13 cellular contexts compared by ENCODE assay signal in the genomic region with DNA sequence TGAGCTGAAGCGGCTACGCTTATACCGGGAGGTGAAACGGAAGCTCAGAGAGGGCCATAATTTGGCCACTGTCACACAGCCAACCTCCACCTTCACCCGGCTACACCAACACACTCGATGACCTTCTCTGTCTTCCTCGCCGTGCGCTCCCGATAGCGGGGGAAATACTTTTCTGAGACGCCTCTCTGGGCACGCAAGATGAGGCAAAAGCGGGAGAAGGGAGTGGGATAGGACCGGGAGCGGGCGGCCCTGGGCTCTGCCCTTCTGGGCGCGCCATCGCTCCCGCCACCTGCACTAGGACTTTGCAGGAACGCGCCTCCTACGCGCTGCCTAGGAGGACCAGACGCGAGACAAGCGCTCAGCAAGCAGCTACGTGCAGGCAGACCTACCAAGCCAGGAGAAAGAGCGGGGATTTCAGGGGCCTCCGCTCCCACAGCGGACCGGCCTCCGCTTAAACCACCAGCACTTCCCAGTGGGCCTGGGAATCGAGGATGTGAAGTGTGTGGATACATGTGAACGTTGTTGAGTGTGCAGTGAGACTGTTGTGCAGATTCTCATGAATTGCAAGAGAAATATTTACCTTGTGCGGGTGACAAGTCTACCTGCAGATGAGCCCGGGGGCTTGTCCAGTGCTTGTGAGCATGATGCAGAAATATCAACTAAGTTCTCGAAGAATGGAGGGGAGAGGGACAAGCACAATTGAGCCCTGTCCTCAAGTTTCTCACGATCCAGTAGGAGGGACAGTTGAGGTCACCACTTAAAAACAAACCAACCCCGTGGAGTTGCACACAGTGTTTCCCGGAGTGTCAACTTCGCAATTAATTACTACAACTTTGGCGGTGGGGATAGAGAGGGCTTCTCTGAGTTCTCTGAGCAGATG. TPM values are rescaled to one million over a fixed set of nuclear protein-coding genes. Genes with fewer than 3 reads are reported as not detected.
A peak's percentile ranks its signal among the peaks of the same experiment; 100 is the strongest.
DNase-seq lines count a peak whose midpoint lies in the region; ATAC-seq lines count a peak whose summit lies in the region.
"Had no signal": no experiment of that assay in that cellular context is flagged by ENCODE, and none has a peak within 500 bp of the region (broad histone marks: within the 10 kb centered on the region; RNA-seq: fewer than 3 reads in every experiment).

No MANE protein-coding gene starts in this region.

- H3K27me3 ChIP-seq in iPS-18a (ENCODE audit: control insufficient read depth, insufficient read depth, low read length), result peaks cover 100% of the 10 kb centered on the region
- H3K27me3 ChIP-seq: ovary had no signal

- H3K4me1 Mint-ChIP-seq in T-helper 1 cell treated with Interleukin-12 subunit alpha and Interleukin-12 subunit beta and Interleukin-4 antibody, amounts not matched to agents 30 μg/mL and 1 μg/mL, for 36 hours (ENCODE audit: low read depth), result peaks cover 11% of the 10 kb centered on the region
- peaks cover 21% of the 10 kb centered on the region for H3K4me1 Mint-ChIP-seq in activated naive CD8-positive, alpha-beta T cell treated with anti-CD3 and anti-CD28 coated beads, Interleukin-2, amount 10 ng/mL, durations not matched to agents 7 days and 5 days
- peaks cover 19% of the 10 kb centered on the region for H3K4me1 Mint-ChIP-seq in stimulated activated effector memory CD8-positive, alpha-beta T cell treated with anti-CD3 and anti-CD28 coated beads, Interleukin-12 subunit alpha, Interleukin-12 subunit beta, amount 100 ng/mL, for 72 hours

- no peak for DNase-seq in T-helper 1 cell
- no peak for DNase-seq in activated naive CD8-positive, alpha-beta T cell treated with anti-CD3 and anti-CD28 coated beads, Interleukin-2, amount 10 ng/mL, durations not matched to agents 7 days and 5 days
- no peak for DNase-seq in stimulated activated effector memory CD8-positive, alpha-beta T cell treated with anti-CD3 and anti-CD28 coated beads, Interleukin-12 subunit alpha, Interleukin-12 subunit beta, amount 100 ng/mL, for 72 hours (ENCODE audit: low spot score in 2 of 2)
- no peak for DNase-seq in occipital lobe (lab: John Stamatoyannopoulos, UW)
- no peak for DNase-seq in stimulated activated CD4-positive, alpha-beta T cell treated with anti-CD3 and anti-CD28 coated beads, Interleukin-2, amount 100 ng/mL, for 48 hours
- DNase-seq: effector CD8-positive, alpha-beta T cell; NCI-H1048; ovary; T1000 had no signal

- peaks cover 29% of the 10 kb centered on the region for H3K4me1 ChIP-seq in iPS-18a (ENCODE audit: control insufficient read depth, low read depth, low read length)

- H3K4me3 ChIP-seq in iPS-18a (ENCODE audit: low read length), result peak overlapping the region; percentile 39
- H3K4me3 ChIP-seq: ovary had no signal

- H3K27ac ChIP-seq in iPS-18a (ENCODE audit: low read length), result no peak overlapping the region
- H3K27ac ChIP-seq: BLaER1, ovary had no signal

- H3K9me3 Mint-ChIP-seq in T-helper 1 cell treated with Interleukin-12 subunit alpha and Interleukin-12 subunit beta and Interleukin-4 antibody, amounts not matched to agents 30 μg/mL and 1 μg/mL, for 36 hours, result no peaks in the 10 kb centered on the region
- H3K9me3 Mint-ChIP-seq in activated naive CD8-positive, alpha-beta T cell treated with anti-CD3 and anti-CD28 coated beads, Interleukin-2, amount 10 ng/mL, durations not matched to agents 7 days and 5 days, result no peaks in the 10 kb centered on the region
- H3K9me3 Mint-ChIP-seq in stimulated activated effector memory CD8-positive, alpha-beta T cell treated with anti-CD3 and anti-CD28 coated beads, Interleukin-12 subunit alpha, Interleukin-12 subunit beta, amount 100 ng/mL, for 72 hours, result no peaks in the 10 kb centered on the region

- no peaks in the 10 kb centered on the region for H3K36me3 ChIP-seq in iPS-18a (ENCODE audit: control insufficient read depth, low read depth, low read length)
- H3K36me3 ChIP-seq: BLaER1, ovary had no signal

- H3K4me3 Mint-ChIP-seq in T-helper 1 cell treated with Interleukin-12 subunit alpha and Interleukin-12 subunit beta and Interleukin-4 antibody, amounts not matched to agents 30 μg/mL and 1 μg/mL, for 36 hours, result no peak overlapping the region
- peak overlapping the region; percentile 20 for H3K4me3 Mint-ChIP-seq in activated naive CD8-positive, alpha-beta T cell treated with anti-CD3 and anti-CD28 coated beads, Interleukin-2, amount 10 ng/mL, durations not matched to agents 7 days and 5 days
- H3K4me3 Mint-ChIP-seq in stimulated activated effector memory CD8-positive, alpha-beta T cell treated with anti-CD3 and anti-CD28 coated beads, Interleukin-12 subunit alpha, Interleukin-12 subunit beta, amount 100 ng/mL, for 72 hours, result peak overlapping the region; percentile 34

- POLR2A ChIA-PET in activated naive CD8-positive, alpha-beta T cell treated with anti-CD3 and anti-CD28 coated beads, Interleukin-2, amount 10 ng/mL, durations not matched to agents 7 days and 5 days (lab: Charles Lee), result no interaction called here

- peaks cover 3% of the 10 kb centered on the region for H3K9me3 ChIP-seq in iPS-18a (ENCODE audit: control insufficient read depth, low read depth, low read length)
- H3K9me3 ChIP-seq: BLaER1, ovary had no signal

- ATAC-seq in activated naive CD8-positive, alpha-beta T cell treated with anti-CD3 and anti-CD28 coated beads, Interleukin-2, amount 10 ng/mL, durations not matched to agents 7 days and 5 days (ENCODE audit: low read depth), result no peak
- no peak for ATAC-seq in stimulated activated effector memory CD8-positive, alpha-beta T cell treated with anti-CD3 and anti-CD28 coated beads, Interleukin-12 subunit alpha, Interleukin-12 subunit beta, amount 100 ng/mL, for 72 hours
- ATAC-seq in HG02763 (IDR thresholded peaks at IDR 0.05; ENCODE audit: unreplicated experiment), result no peak

- peak overlapping the region; percentile 28 for H3K27ac Mint-ChIP-seq in T-helper 1 cell treated with Interleukin-12 subunit alpha and Interleukin-12 subunit beta and Interleukin-4 antibody, amounts not matched to agents 30 μg/mL and 1 μg/mL, for 36 hours
- H3K27ac Mint-ChIP-seq in activated naive CD8-positive, alpha-beta T cell treated with anti-CD3 and anti-CD28 coated beads, Interleukin-2, amount 10 ng/mL, durations not matched to agents 7 days and 5 days, result no peak overlapping the region
- H3K27ac Mint-ChIP-seq in stimulated activated effector memory CD8-positive, alpha-beta T cell treated with anti-CD3 and anti-CD28 coated beads, Interleukin-12 subunit alpha, Interleukin-12 subunit beta, amount 100 ng/mL, for 72 hours, result no peak overlapping the region

- peaks cover 84% of the 10 kb centered on the region for H3K27me3 Mint-ChIP-seq in T-helper 1 cell treated with Interleukin-12 subunit alpha and Interleukin-12 subunit beta and Interleukin-4 antibody, amounts not matched to agents 30 μg/mL and 1 μg/mL, for 36 hours (ENCODE audit: low read depth)
- H3K27me3 Mint-ChIP-seq in activated naive CD8-positive, alpha-beta T cell treated with anti-CD3 and anti-CD28 coated beads, Interleukin-2, amount 10 ng/mL, durations not matched to agents 7 days and 5 days, result peaks cover 82% of the 10 kb centered on the region

- no peak overlapping the region for H3K9ac ChIP-seq in iPS-18a (ENCODE audit: low read length)
- H3K9ac ChIP-seq: BLaER1 had no signal

- H3K36me3 Mint-ChIP-seq in T-helper 1 cell treated with Interleukin-12 subunit alpha and Interleukin-12 subunit beta and Interleukin-4 antibody, amounts not matched to agents 30 μg/mL and 1 μg/mL, for 36 hours (ENCODE audit: low read depth), result no peaks in the 10 kb centered on the region
- H3K36me3 Mint-ChIP-seq in activated naive CD8-positive, alpha-beta T cell treated with anti-CD3 and anti-CD28 coated beads, Interleukin-2, amount 10 ng/mL, durations not matched to agents 7 days and 5 days, result no peaks in the 10 kb centered on the region
- no peaks in the 10 kb centered on the region for H3K36me3 Mint-ChIP-seq in stimulated activated effector memory CD8-positive, alpha-beta T cell treated with anti-CD3 and anti-CD28 coated beads, Interleukin-12 subunit alpha, Interleukin-12 subunit beta, amount 100 ng/mL, for 72 hours

RNA-seq across cellular contexts. Expression of a gene that starts 11.5 kb away (rescaled TPM):
- total RNA-seq in activated naive CD8-positive, alpha-beta T cell treated with anti-CD3 and anti-CD28 coated beads, Interleukin-2, amount 10 ng/mL, durations not matched to agents 7 days and 5 days, result not detected
- total RNA-seq in occipital lobe, result not detected
- total RNA-seq: ovary had no signal

RNA-seq across cellular contexts. Expression of a gene that starts 56.2 kb away (rescaled TPM):
- total RNA-seq in activated naive CD8-positive, alpha-beta T cell treated with anti-CD3 and anti-CD28 coated beads, Interleukin-2, amount 10 ng/mL, durations not matched to agents 7 days and 5 days, result not detected
- 0.16 TPM for total RNA-seq in occipital lobe
